ENCODE assay signal across 1 cellular context in genomic region chr5:10726179-10726912, GRCh38.
A peak's percentile ranks its signal among the peaks of the same experiment; 100 is the strongest.
TF ChIP-seq lines count a peak whose summit lies in the region.

No MANE protein-coding gene starts in this region.

TF ChIP-seq in K562, 482 proteins besides CTCF, POLR2A, EP300 and RAD21 (continued from another document):
- TF ChIP-seq MAX (CRISPR knock-in tag; IDR thresholded peaks at IDR 0.05) (peak; percentile 47), FOXA3 (CRISPR knock-in tag; conservative IDR thresholded peaks at IDR 0.05 in 1 of 2, IDR thresholded peaks at IDR 0.05 in 1 of 2) (peak in 1 of 2 experiments; percentile 43; a peak in 1 of 4 replicates), HDGF (IDR thresholded peaks at IDR 0.05) (peak; percentile 71; the same call in 1 of the 2 replicates), ZNF436 (CRISPR knock-in tag; IDR thresholded peaks at IDR 0.05) (no peak), JUND (IDR thresholded peaks at IDR 0.05; ENCODE audit: borderline replicate concordance, low read depth, low read length) (0 out of 2 replicates have a peak, but pooled peaks have one; percentile 15), JUND (tag; IDR thresholded peaks at IDR 0.05; ENCODE audit: borderline replicate concordance, low read depth, low read length) (no peak), DLX4 (CRISPR knock-in tag; IDR thresholded peaks at IDR 0.05) (no peak), BDP1 (IDR thresholded peaks at IDR 0.05; ENCODE audit: insufficient read depth, insufficient read length) (no peak), ZNF699 (CRISPR knock-in tag; IDR thresholded peaks at IDR 0.05; ENCODE audit: insufficient replicate concordance) (no peak), TGIF2 (CRISPR knock-in tag; IDR thresholded peaks at IDR 0.05) (no peak), NFRKB (IDR thresholded peaks at IDR 0.05; ENCODE audit: low read depth) (no peak), CREB1 (IDR thresholded peaks at IDR 0.05) (0 out of 2 replicates have a peak, but pooled peaks have one; percentile 24), CREB1 (CRISPR knock-in tag; IDR thresholded peaks at IDR 0.05) (no peak), RNF2 (IDR thresholded peaks at IDR 0.05) (no peak), NCOA6 (IDR thresholded peaks at IDR 0.05) (no peak), CREM (IDR thresholded peaks at IDR 0.05; ENCODE audit: low read depth) (peak; percentile 39; the same call in 1 of the 2 replicates), HNRNPLL (IDR thresholded peaks at IDR 0.05; ENCODE audit: low read depth, low read length, poor library complexity, severe bottlenecking) (no peak), GTF2F1 (IDR thresholded peaks at IDR 0.05; ENCODE audit: low read depth, low read length) (no peak), SMAD4 (CRISPR knock-in tag; conservative IDR thresholded peaks at IDR 0.05) (peak; percentile 31; the same call in 1 of the 2 replicates), E2F8 (IDR thresholded peaks at IDR 0.05; ENCODE audit: low read depth, partially characterized antibody) (no peak), JUN (IDR thresholded peaks at IDR 0.05; ENCODE audit: borderline replicate concordance, low read depth, low read length) (no peak), JUN (CRISPR knock-in tag; IDR thresholded peaks at IDR 0.05; ENCODE audit: borderline replicate concordance) (no peak), ARID1B (IDR thresholded peaks at IDR 0.05) (peak; percentile 60; the same call in 1 of the 2 replicates), MEIS2 (IDR thresholded peaks at IDR 0.05; ENCODE audit: partially characterized antibody) (peak; percentile 58), MBD2 (IDR thresholded peaks at IDR 0.05; ENCODE audit: borderline replicate concordance, low read depth) (0 out of 2 replicates have a peak, but pooled peaks have one; percentile 22), MYNN (IDR thresholded peaks at IDR 0.05) (0 out of 2 replicates have a peak, but pooled peaks have one; percentile 14), MYNN (CRISPR knock-in tag; IDR thresholded peaks at IDR 0.05) (no peak), TRIM24 (IDR thresholded peaks at IDR 0.05) (peak in 1 of 2 experiments; percentile 36; a peak in 1 of 4 replicates), ZNF217 (CRISPR knock-in tag; IDR thresholded peaks at IDR 0.05) (no peak), RBM14 (IDR thresholded peaks at IDR 0.05; ENCODE audit: borderline replicate concordance, insufficient read depth, low read depth, low read length) (no peak), SAP30 (IDR thresholded peaks at IDR 0.05; ENCODE audit: borderline replicate concordance, insufficient read depth, low read depth, low read length, poor library complexity, severe bottlenecking) (no peak), ZNF263 (CRISPR knock-in tag; IDR thresholded peaks at IDR 0.05; ENCODE audit: borderline replicate concordance) (no peak), SREBF1 (IDR thresholded peaks at IDR 0.05; ENCODE audit: borderline replicate concordance, low read depth, low read length) (no peak), HNRNPH1 (optimal IDR thresholded peaks at IDR 0.05; ENCODE audit: low read depth, low read length) (no peak), CXXC5 (CRISPR knock-in tag; IDR thresholded peaks at IDR 0.05) (peak; percentile 22; the same call in 1 of the 2 replicates), NFYB (IDR thresholded peaks at IDR 0.05; ENCODE audit: extremely low read depth, insufficient read length) (no peak), PHTF2 (CRISPR knock-in tag; IDR thresholded peaks at IDR 0.05) (no peak), ZNF324 (CRISPR knock-in tag; IDR thresholded peaks at IDR 0.05) (no peak), MEF2D (tag; conservative IDR thresholded peaks at IDR 0.05; ENCODE audit: low read depth) (0 out of 2 replicates have a peak, but pooled peaks have one; percentile 34), LCOR (CRISPR knock-in tag; IDR thresholded peaks at IDR 0.05) (0 out of 2 replicates have a peak, but pooled peaks have one; percentile 41), ZBTB43 (CRISPR knock-in tag; IDR thresholded peaks at IDR 0.05) (0 out of 2 replicates have a peak, but pooled peaks have one; percentile 64), HMGN3 (IDR thresholded peaks at IDR 0.05; ENCODE audit: borderline replicate concordance, extremely low read depth, insufficient read length, low read depth, low read length) (no peak), ZNF124 (CRISPR knock-in tag; IDR thresholded peaks at IDR 0.05) (no peak), CBFA2T3 (IDR thresholded peaks at IDR 0.05) (peak; percentile 61), STAT5A (IDR thresholded peaks at IDR 0.05; ENCODE audit: borderline replicate concordance, low read length) (peak; percentile 14; the same call in 1 of the 2 replicates), CBFA2T2 (conservative IDR thresholded peaks at IDR 0.05) (0 out of 2 replicates have a peak, but pooled peaks have one; percentile 16), ATF1 (CRISPR knock-in tag; IDR thresholded peaks at IDR 0.05) (no peak), ATF1 (tag; IDR thresholded peaks at IDR 0.05) (peak; percentile 56), PTBP1 (IDR thresholded peaks at IDR 0.05; ENCODE audit: low read depth, low read length) (no peak), CTBP1 (IDR thresholded peaks at IDR 0.05; ENCODE audit: borderline replicate concordance) (0 out of 2 replicates have a peak, but pooled peaks have one; percentile 10), ADNP (tag; IDR thresholded peaks at IDR 0.05) (no peak), CBX3 (IDR thresholded peaks at IDR 0.05; ENCODE audit: borderline replicate concordance in 1 of 2, low read length in 2 of 2) (peak in 1 of 2 experiments; percentile 76; a peak in 1 of 3 replicates), AFF4 (CRISPR knock-in tag; IDR thresholded peaks at IDR 0.05) (0 out of 2 replicates have a peak, but pooled peaks have one; percentile 13), NCOR1 (IDR thresholded peaks at IDR 0.05) (0 out of 2 replicates have a peak, but pooled peaks have one; percentile 20)
- TF ChIP-seq, protein P1, sequence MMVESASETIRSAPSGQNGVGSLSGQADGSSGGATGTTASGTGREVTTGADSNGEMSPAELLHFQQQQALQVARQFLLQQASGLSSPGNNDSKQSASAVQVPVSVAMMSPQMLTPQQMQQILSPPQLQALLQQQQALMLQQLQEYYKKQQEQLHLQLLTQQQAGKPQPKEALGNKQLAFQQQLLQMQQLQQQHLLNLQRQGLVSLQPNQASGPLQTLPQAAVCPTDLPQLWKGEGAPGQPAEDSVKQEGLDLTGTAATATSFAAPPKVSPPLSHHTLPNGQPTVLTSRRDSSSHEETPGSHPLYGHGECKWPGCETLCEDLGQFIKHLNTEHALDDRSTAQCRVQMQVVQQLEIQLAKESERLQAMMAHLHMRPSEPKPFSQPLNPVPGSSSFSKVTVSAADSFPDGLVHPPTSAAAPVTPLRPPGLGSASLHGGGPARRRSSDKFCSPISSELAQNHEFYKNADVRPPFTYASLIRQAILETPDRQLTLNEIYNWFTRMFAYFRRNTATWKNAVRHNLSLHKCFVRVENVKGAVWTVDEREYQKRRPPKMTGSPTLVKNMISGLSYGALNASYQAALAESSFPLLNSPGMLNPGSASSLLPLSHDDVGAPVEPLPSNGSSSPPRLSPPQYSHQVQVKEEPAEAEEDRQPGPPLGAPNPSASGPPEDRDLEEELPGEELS (CRISPR knock-in tag; IDR thresholded peaks at IDR 0.05; ENCODE audit: borderline replicate concordance) = 0 out of 2 replicates have a peak, but pooled peaks have one; percentile 28
- TF ChIP-seq, protein P2, sequence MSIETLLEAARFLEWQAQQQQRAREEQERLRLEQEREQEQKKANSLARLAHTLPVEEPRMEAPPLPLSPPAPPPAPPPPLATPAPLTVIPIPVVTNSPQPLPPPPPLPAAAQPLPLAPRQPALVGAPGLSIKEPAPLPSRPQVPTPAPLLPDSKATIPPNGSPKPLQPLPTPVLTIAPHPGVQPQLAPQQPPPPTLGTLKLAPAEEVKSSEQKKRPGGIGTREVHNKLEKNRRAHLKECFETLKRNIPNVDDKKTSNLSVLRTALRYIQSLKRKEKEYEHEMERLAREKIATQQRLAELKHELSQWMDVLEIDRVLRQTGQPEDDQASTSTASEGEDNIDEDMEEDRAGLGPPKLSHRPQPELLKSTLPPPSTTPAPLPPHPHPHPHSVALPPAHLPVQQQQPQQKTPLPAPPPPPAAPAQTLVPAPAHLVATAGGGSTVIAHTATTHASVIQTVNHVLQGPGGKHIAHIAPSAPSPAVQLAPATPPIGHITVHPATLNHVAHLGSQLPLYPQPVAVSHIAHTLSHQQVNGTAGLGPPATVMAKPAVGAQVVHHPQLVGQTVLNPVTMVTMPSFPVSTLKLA (conservative IDR thresholded peaks at IDR 0.05) = 0 out of 4 replicates have a peak, but pooled peaks of 1 of the 2 experiments have one; percentile 39
- TF ChIP-seq, protein P3, sequence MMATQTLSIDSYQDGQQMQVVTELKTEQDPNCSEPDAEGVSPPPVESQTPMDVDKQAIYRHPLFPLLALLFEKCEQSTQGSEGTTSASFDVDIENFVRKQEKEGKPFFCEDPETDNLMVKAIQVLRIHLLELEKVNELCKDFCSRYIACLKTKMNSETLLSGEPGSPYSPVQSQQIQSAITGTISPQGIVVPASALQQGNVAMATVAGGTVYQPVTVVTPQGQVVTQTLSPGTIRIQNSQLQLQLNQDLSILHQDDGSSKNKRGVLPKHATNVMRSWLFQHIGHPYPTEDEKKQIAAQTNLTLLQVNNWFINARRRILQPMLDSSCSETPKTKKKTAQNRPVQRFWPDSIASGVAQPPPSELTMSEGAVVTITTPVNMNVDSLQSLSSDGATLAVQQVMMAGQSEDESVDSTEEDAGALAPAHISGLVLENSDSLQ (IDR thresholded peaks at IDR 0.05) = peak; percentile 67
